In the genomic region with DNA sequence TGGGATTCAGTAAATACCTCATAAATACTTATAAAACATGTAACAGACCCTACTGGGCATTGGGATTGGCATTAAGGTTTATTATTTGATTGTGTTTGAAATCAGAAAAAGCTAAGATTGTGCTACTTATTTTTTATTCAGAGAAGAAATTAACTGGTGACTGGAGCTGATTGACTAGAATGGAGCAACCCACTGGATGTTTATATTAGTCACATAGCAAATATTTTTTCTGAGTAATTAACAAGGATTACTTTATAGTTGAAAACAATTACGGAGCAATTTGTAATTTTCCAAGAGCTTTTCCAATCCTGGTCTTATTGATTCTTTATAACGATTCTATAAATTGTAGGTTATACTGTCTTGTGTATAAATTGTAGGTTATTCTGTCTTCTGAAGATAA, we compare ENCODE assay signal across 22 cellular contexts.
DNase-seq lines count a peak whose midpoint lies in the region; ATAC-seq, FAIRE-seq and TF ChIP-seq lines count a peak whose summit lies in the region.
"Had no signal": no experiment of that assay in that cellular context is flagged by ENCODE, and none has a peak within 500 bp of the region (broad histone marks: within the 10 kb centered on the region; RNA-seq: fewer than 3 reads in every experiment).

No MANE protein-coding gene starts in this region.

- in situ Hi-C loops in GM23248 (cut with MboI) (no loop called here), ACHN (cut with HindIII; ENCODE audit: low pct_ligation_motif_present, low pct_unique_long_range_greater_than_20kb, low sequenced_read_pairs) (no loop called here)

- DNase-seq in A549 (ENCODE audit: low read depth in 1 of 2, low spot score in 1 of 2) (no peak), GM23248 (peak; percentile 73), SJSA1 (ENCODE audit: low read depth in 1 of 2, low spot score in 2 of 2) (peak in 1 of 2 experiments; percentile 18), fibroblast of pulmonary artery (ENCODE audit: low read depth) (peak; percentile 17), DMS 273 (lab: John Stamatoyannopoulos, UW; ENCODE audit: unreplicated experiment) (no peak), NCI-H2227 treated with DMSO at 0.1 percent for 48 hours (lab: John Stamatoyannopoulos, UW) (no peak), pons (ENCODE audit: low spot score) (no peak), ACHN (no peak)
- DNase-seq: 8988T, COR-L47, DMS53, NCI-H1048, NCI-H1436 treated with DMSO at 0.1 percent for 48 hours, NCI-H2081, NCI-H510A treated with DMSO at 0.1 percent for 48 hours, SHP77 treated with DMSO at 0.1 percent for 48 hours, T-helper 17 cell had no signal

- H3K9ac ChIP-seq in GM23248, result no peak overlapping the region
- H3K9ac ChIP-seq: KMS-11 had no signal

- no peak for TF ChIP-seq RAD21 in A549 (conservative IDR thresholded peaks at IDR 0.05 in 1 of 2, IDR thresholded peaks at IDR 0.05 in 1 of 2)

- H3K9me3 ChIP-seq in A549 (no peaks in the 10 kb centered on the region), GM23248 (ENCODE audit: low read depth) (no peaks in the 10 kb centered on the region), SJSA1 (replicated peaks) (no peaks in the 10 kb centered on the region)

- H3K36me3 ChIP-seq in GM23248 (ENCODE audit: low read depth), result no peaks in the 10 kb centered on the region
- H3K36me3 ChIP-seq in SJSA1, result no peaks in the 10 kb centered on the region

- peak overlapping the region; percentile 64 to 66 for H3K27ac ChIP-seq in A549
- H3K27ac ChIP-seq in GM23248, result peak overlapping the region; percentile 38; the same call in 1 of the 2 replicates
- peak overlapping the region; percentile 92 for H3K27ac ChIP-seq in SJSA1
- H3K27ac ChIP-seq: C4-2B, KMS-11 had no signal

- H2AFZ ChIP-seq in GM23248, result no peak overlapping the region

- ATAC-seq in A549, result peak in 1 of 2 experiments; percentile 34; a peak in 2 of 6 replicates
- ATAC-seq: HCT116, HepG2, T-helper 17 cell had no signal

- TF ChIP-seq POLR2A in A549 (IDR thresholded peaks at IDR 0.05; ENCODE audit: low read length), result no peak

- H3K4me2 ChIP-seq in A549 (peak overlapping the region; percentile 61), GM23248 (ENCODE audit: unreplicated experiment) (peak overlapping the region; percentile 71)
- H3K4me2 ChIP-seq: KMS-11 had no signal

- H3K27me3 ChIP-seq in GM23248 (replicated peaks; ENCODE audit: insufficient read depth) (no peaks in the 10 kb centered on the region), SJSA1 (replicated peaks) (no peaks in the 10 kb centered on the region)

- H4K20me1 ChIP-seq in GM23248 (ENCODE audit: insufficient read depth), result no peaks in the 10 kb centered on the region

- 12% methylated on average over 2 of the region's 2 CpGs for WGBS in A549 (ENCODE audit: missing lambda C conversion rate)
- WGBS in GM23248 (ENCODE audit: low coverage in 1 of 2, low lambda C conversion rate in 2 of 2, missing lambda C conversion rate in 2 of 2), 2 experiments, result 0 to 4% methylated on average over 2 of the region's 2 CpGs

- CTCF ChIA-PET in A549 (lab: Yijun Ruan, JAX), result interaction anchor here (0.7 to 0.9 kb wide), 2 partner anchors 104 to 348 kb away, joined by 3 read pairs; no protein-coding TSS in a partner anchor

- no peaks in the 10 kb centered on the region for H3K9me2 ChIP-seq in GM23248 (ENCODE audit: insufficient read depth)

- TF ChIP-seq EP300 in A549 (IDR thresholded peaks at IDR 0.05), result no peak

- H3K4me3 ChIP-seq in A549, result no peak overlapping the region
- H3K4me3 ChIP-seq in GM23248, result peak overlapping the region; percentile 28; the same call in 1 of the 2 replicates
- H3K4me3 ChIP-seq in SJSA1, result no peak overlapping the region
- no peak overlapping the region for H3K4me3 ChIP-seq in fibroblast of pulmonary artery (replicated peaks; ENCODE audit: low read depth, low read length)

- H3K4me1 ChIP-seq in A549 (peaks cover 35% of the 10 kb centered on the region), GM23248 (ENCODE audit: insufficient read depth) (peaks cover 41% of the 10 kb centered on the region), SJSA1 (replicated peaks) (peaks cover 38% of the 10 kb centered on the region)

- H3K79me2 ChIP-seq in GM23248 (ENCODE audit: insufficient read depth), result no peaks in the 10 kb centered on the region

- peaks cover 12% of the 10 kb centered on the region for H3F3A ChIP-seq in GM23248 (ENCODE audit: insufficient read depth)

- POLR2A ChIA-PET in A549 (lab: Yijun Ruan, JAX), result no interaction called here

- TF ChIP-seq CTCF in A549 (IDR thresholded peaks at IDR 0.05) (no peak), fibroblast of pulmonary artery (IDR thresholded peaks at IDR 0.05; ENCODE audit: low read length, missing control alignments) (no peak)

- FAIRE-seq in A549 (lab: Jason Lieb, UNC), result no peak
- FAIRE-seq: G401.6, HepG2 had no signal

TF ChIP-seq in A549, 52 proteins besides CTCF, POLR2A, EP300 and RAD21:
- TF ChIP-seq ZFP36 (IDR thresholded peaks at IDR 0.05; ENCODE audit: borderline replicate concordance, partially characterized antibody) (no peak), FOSL2 (IDR thresholded peaks at IDR 0.05) (no peak), FOSL2 (CRISPR knock-in tag; IDR thresholded peaks at IDR 0.05) (peak; percentile 31; the same call in 1 of the 2 replicates), CEBPB (IDR thresholded peaks at IDR 0.05) (0 out of 4 replicates have a peak, but pooled peaks of 1 of the 2 experiments have one; percentile 3)

Comparison
In these comparisons a context has a peak if more than half of its experiments do, and no peak if none do; other contexts are left out.
1. DNase-seq: peak in GM23248 (single experiment) and fibroblast of pulmonary artery (single experiment); none in A549 (0 of 2), DMS 273 (single experiment), NCI-H2227 treated with DMSO at 0.1 percent for 48 hours (single experiment), pons (single experiment) and ACHN (single experiment).
2. H3K27ac ChIP-seq: peak in every context shown above with its lines; median percentile 92 in SJSA1; 65 in A549; 38 in GM23248.